Comparison of ENCODE assay signal across 2 cellular contexts in the genomic region with DNA sequence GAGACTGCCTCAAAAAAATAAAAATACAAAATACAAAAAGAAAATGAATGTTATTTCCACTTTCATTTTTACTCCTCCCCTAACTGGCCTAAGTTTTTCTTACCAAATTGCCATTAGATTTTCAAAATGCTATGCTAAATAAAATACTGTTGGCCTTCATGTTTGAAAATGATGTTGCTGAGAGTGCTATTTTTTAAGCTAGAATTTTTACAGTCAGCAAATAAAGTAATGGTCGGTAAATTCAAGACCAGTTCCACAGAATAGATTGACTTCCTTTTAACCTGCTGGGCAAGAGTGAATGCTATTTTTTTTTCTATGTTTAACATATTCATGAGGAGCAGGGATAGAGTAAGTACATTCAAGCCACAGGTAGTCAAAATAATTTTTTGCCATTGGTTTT.
TF ChIP-seq lines count a peak whose summit lies in the region.

No MANE protein-coding gene starts in this region.

TF ChIP-seq in GM23338, 12 proteins besides CTCF, POLR2A, EP300 and RAD21 (continued from another document):
- TF ChIP-seq, protein P1, sequence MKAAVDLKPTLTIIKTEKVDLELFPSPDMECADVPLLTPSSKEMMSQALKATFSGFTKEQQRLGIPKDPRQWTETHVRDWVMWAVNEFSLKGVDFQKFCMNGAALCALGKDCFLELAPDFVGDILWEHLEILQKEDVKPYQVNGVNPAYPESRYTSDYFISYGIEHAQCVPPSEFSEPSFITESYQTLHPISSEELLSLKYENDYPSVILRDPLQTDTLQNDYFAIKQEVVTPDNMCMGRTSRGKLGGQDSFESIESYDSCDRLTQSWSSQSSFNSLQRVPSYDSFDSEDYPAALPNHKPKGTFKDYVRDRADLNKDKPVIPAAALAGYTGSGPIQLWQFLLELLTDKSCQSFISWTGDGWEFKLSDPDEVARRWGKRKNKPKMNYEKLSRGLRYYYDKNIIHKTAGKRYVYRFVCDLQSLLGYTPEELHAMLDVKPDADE (IDR thresholded peaks at IDR 0.05) = no peak
- TF ChIP-seq ZNF114 (CRISPR knock-in tag; IDR thresholded peaks at IDR 0.05) (no peak), CREB1 (CRISPR knock-in tag; IDR thresholded peaks at IDR 0.05; ENCODE audit: low read depth) (no peak), JUNB (IDR thresholded peaks at IDR 0.05; ENCODE audit: unreplicated experiment) (no peak), EZH2 (IDR thresholded peaks at IDR 0.05; ENCODE audit: low read depth, unreplicated experiment) (no peak), POLR2AphosphoS5 (IDR thresholded peaks at IDR 0.05; ENCODE audit: low read depth) (no peak)
- TF ChIP-seq, protein P2, sequence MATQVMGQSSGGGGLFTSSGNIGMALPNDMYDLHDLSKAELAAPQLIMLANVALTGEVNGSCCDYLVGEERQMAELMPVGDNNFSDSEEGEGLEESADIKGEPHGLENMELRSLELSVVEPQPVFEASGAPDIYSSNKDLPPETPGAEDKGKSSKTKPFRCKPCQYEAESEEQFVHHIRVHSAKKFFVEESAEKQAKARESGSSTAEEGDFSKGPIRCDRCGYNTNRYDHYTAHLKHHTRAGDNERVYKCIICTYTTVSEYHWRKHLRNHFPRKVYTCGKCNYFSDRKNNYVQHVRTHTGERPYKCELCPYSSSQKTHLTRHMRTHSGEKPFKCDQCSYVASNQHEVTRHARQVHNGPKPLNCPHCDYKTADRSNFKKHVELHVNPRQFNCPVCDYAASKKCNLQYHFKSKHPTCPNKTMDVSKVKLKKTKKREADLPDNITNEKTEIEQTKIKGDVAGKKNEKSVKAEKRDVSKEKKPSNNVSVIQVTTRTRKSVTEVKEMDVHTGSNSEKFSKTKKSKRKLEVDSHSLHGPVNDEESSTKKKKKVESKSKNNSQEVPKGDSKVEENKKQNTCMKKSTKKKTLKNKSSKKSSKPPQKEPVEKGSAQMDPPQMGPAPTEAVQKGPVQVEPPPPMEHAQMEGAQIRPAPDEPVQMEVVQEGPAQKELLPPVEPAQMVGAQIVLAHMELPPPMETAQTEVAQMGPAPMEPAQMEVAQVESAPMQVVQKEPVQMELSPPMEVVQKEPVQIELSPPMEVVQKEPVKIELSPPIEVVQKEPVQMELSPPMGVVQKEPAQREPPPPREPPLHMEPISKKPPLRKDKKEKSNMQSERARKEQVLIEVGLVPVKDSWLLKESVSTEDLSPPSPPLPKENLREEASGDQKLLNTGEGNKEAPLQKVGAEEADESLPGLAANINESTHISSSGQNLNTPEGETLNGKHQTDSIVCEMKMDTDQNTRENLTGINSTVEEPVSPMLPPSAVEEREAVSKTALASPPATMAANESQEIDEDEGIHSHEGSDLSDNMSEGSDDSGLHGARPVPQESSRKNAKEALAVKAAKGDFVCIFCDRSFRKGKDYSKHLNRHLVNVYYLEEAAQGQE (IDR thresholded peaks at IDR 0.05; ENCODE audit: unreplicated experiment) = no peak
- TF ChIP-seq, protein P3, sequence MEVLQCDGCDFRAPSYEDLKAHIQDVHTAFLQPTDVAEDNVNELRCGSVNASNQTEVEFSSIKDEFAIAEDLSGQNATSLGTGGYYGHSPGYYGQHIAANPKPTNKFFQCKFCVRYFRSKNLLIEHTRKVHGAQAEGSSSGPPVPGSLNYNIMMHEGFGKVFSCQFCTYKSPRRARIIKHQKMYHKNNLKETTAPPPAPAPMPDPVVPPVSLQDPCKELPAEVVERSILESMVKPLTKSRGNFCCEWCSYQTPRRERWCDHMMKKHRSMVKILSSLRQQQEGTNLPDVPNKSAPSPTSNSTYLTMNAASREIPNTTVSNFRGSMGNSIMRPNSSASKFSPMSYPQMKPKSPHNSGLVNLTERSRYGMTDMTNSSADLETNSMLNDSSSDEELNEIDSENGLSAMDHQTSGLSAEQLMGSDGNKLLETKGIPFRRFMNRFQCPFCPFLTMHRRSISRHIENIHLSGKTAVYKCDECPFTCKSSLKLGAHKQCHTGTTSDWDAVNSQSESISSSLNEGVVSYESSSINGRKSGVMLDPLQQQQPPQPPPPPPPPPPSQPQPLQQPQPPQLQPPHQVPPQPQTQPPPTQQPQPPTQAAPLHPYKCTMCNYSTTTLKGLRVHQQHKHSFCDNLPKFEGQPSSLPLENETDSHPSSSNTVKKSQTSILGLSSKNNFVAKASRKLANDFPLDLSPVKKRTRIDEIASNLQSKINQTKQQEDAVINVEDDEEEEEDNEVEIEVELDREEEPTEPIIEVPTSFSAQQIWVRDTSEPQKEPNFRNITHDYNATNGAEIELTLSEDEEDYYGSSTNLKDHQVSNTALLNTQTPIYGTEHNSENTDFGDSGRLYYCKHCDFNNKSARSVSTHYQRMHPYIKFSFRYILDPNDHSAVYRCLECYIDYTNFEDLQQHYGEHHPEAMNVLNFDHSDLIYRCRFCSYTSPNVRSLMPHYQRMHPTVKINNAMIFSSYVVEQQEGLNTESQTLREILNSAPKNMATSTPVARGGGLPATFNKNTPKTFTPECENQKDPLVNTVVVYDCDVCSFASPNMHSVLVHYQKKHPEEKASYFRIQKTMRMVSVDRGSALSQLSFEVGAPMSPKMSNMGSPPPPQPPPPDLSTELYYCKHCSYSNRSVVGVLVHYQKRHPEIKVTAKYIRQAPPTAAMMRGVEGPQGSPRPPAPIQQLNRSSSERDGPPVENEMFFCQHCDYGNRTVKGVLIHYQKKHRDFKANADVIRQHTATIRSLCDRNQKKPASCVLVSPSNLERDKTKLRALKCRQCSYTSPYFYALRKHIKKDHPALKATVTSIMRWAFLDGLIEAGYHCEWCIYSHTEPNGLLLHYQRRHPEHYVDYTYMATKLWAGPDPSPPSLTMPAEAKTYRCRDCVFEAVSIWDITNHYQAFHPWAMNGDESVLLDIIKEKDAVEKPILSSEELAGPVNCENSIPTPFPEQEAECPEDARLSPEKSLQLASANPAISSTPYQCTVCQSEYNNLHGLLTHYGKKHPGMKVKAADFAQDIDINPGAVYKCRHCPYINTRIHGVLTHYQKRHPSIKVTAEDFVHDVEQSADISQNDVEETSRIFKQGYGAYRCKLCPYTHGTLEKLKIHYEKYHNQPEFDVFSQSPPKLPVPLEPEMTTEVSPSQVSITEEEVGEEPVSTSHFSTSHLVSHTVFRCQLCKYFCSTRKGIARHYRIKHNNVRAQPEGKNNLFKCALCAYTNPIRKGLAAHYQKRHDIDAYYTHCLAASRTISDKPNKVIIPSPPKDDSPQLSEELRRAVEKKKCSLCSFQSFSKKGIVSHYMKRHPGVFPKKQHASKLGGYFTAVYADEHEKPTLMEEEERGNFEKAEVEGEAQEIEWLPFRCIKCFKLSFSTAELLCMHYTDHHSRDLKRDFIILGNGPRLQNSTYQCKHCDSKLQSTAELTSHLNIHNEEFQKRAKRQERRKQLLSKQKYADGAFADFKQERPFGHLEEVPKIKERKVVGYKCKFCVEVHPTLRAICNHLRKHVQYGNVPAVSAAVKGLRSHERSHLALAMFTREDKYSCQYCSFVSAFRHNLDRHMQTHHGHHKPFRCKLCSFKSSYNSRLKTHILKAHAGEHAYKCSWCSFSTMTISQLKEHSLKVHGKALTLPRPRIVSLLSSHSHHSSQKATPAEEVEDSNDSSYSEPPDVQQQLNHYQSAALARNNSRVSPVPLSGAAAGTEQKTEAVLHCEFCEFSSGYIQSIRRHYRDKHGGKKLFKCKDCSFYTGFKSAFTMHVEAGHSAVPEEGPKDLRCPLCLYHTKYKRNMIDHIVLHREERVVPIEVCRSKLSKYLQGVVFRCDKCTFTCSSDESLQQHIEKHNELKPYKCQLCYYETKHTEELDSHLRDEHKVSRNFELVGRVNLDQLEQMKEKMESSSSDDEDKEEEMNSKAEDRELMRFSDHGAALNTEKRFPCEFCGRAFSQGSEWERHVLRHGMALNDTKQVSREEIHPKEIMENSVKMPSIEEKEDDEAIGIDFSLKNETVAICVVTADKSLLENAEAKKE (CRISPR knock-in tag; IDR thresholded peaks at IDR 0.05) = no peak

TF ChIP-seq in SK-N-SH, 30 proteins besides CTCF, POLR2A, EP300 and RAD21 (continued from another document):
- TF ChIP-seq FOSL2 (IDR thresholded peaks at IDR 0.05; ENCODE audit: borderline replicate concordance, low read depth) (no peak), RFX5 (IDR thresholded peaks at IDR 0.05; ENCODE audit: low read length) (no peak), SMC3 (IDR thresholded peaks at IDR 0.05; ENCODE audit: low read depth, low read length) (no peak)
